Comparison of ENCODE assay signal across 11 cellular contexts in genomic region chr1:222754386-222755139, GRCh38. TPM values are rescaled to one million over a fixed set of nuclear protein-coding genes. Genes with fewer than 3 reads are reported as not detected.
DNase-seq lines count a peak whose midpoint lies in the region; ATAC-seq and TF ChIP-seq lines count a peak whose summit lies in the region.
"Had no signal": no experiment of that assay in that cellular context is flagged by ENCODE, and none has a peak within 500 bp of the region (broad histone marks: within the 10 kb centered on the region; RNA-seq: fewer than 3 reads in every experiment).

No MANE protein-coding gene starts in this region.

- in situ Hi-C loops in gastrocnemius medialis (cut with MboI; ENCODE audit: low sequenced_read_pairs in 4 of 4), result no loop called here

- ATAC-seq in gastrocnemius medialis, result no peak
- ATAC-seq in GM21381 (IDR thresholded peaks at IDR 0.05; ENCODE audit: unreplicated experiment), result no peak
- no peak for ATAC-seq in HG02798 (IDR thresholded peaks at IDR 0.05; ENCODE audit: poor library complexity, unreplicated experiment)

- intact Hi-C loops in ascending aorta (cut with DNase I) (loop anchor here (2.0 to 10.0 kb wide), 3 partner anchors 42 to 1130 kb away; partner anchors contain the start of genes AIDA, BROX and DISP1), gastrocnemius medialis (cut with DNase I; ENCODE audit: low total_unique reads) (no loop called here)

- no peaks in the 10 kb centered on the region for H3K9me3 ChIP-seq in ascending aorta
- no peaks in the 10 kb centered on the region for H3K9me3 ChIP-seq in right atrium auricular region
- H3K9me3 ChIP-seq in gastrocnemius medialis, result no peaks in the 10 kb centered on the region

- no peak for TF ChIP-seq CTCF in ascending aorta (IDR thresholded peaks at IDR 0.05)
- TF ChIP-seq CTCF in right atrium auricular region (IDR thresholded peaks at IDR 0.05), result no peak
- TF ChIP-seq CTCF in gastrocnemius medialis (IDR thresholded peaks at IDR 0.05 in 4 of 5, conservative IDR thresholded peaks at IDR 0.05 in 1 of 5), result no peak

- TF ChIP-seq POLR2A in gastrocnemius medialis (IDR thresholded peaks at IDR 0.05), result no peak

- H3K4me1 ChIP-seq in ascending aorta (peaks cover 0 to 4% of the 10 kb centered on the region in 2 donors), right atrium auricular region (no peaks in the 10 kb centered on the region), gastrocnemius medialis (no peaks in the 10 kb centered on the region)

- H3K4me3 ChIP-seq in ascending aorta (peak overlapping the region in 1 of 2 donors; percentile 28), right atrium auricular region (no peak overlapping the region), gastrocnemius medialis (no peak overlapping the region)
- H3K4me3 ChIP-seq: coronary artery had no signal

- H3K27me3 ChIP-seq in ascending aorta (no peaks in the 10 kb centered on the region), right atrium auricular region (no peaks in the 10 kb centered on the region), gastrocnemius medialis (no peaks in the 10 kb centered on the region)

- H3K27ac ChIP-seq in ascending aorta (peak overlapping the region; percentile 64 to 77), right atrium auricular region (no peak overlapping the region), gastrocnemius medialis (no peak overlapping the region)
- H3K27ac ChIP-seq: coronary artery had no signal

- DNase-seq in GM04503 (ENCODE audit: low read depth), result peak; percentile 90
- DNase-seq in ascending aorta (ENCODE audit: low spot score in 2 of 2), result peak; percentile 53 to 81
- DNase-seq in right atrium auricular region (ENCODE audit: low spot score), result peak; percentile 65
- DNase-seq in gastrocnemius medialis, result peak; percentile 24 to 33
- no peak for DNase-seq in stimulated activated naive CD4-positive, alpha-beta T cell (lab: John Stamatoyannopoulos, UW)
- DNase-seq in stimulated activated CD4-positive, alpha-beta T cell treated with anti-CD3 and anti-CD28 coated beads, Interleukin-12 subunit alpha, Interleukin-12 subunit beta, amount 100 ng/mL, for 4 hours, result no peak
- DNase-seq: activated CD4-positive, CD25-positive, alpha-beta regulatory T cell; NCI-H1417 had no signal

- H3K36me3 ChIP-seq in ascending aorta, result no peaks in the 10 kb centered on the region
- H3K36me3 ChIP-seq in right atrium auricular region, result no peaks in the 10 kb centered on the region
- H3K36me3 ChIP-seq in gastrocnemius medialis, result no peaks in the 10 kb centered on the region

RNA-seq across cellular contexts. Expression of gene FAM177B, which starts 17.6 kb away (rescaled TPM):
- total RNA-seq in ascending aorta (not detected), right atrium auricular region (not detected), gastrocnemius medialis (under 1 TPM in 1 of 4 donors, not detected in 3; 0.39 TPM)

RNA-seq across cellular contexts. Expression of gene BROX, which starts 42.2 kb away (rescaled TPM):
- total RNA-seq in ascending aorta (27.5 TPM), right atrium auricular region (10 to 100 TPM; 24.3 to 37.3 TPM), gastrocnemius medialis (10 to 100 TPM; 40.7 to 80.2 (median 51.4) TPM)

RNA-seq across cellular contexts. Expression of gene AIDA, which starts 42.3 kb away (rescaled TPM):
- total RNA-seq in ascending aorta, result 42.9 TPM
- 10 to 100 TPM; 40.0 to 42.4 TPM for total RNA-seq in right atrium auricular region
- 10 to 100 TPM; 19.6 to 32.8 (median 25.8) TPM for total RNA-seq in gastrocnemius medialis

Comparison
In these comparisons a context has a peak if more than half of its experiments do, and no peak if none do; other contexts are left out.
1. DNase-seq: peak in GM04503 (single experiment), ascending aorta (2 of 2), right atrium auricular region (single experiment) and gastrocnemius medialis (2 of 2); none in stimulated activated naive CD4-positive, alpha-beta T cell (0 of 6) and stimulated activated CD4-positive, alpha-beta T cell treated with anti-CD3 and anti-CD28 coated beads, Interleukin-12 subunit alpha, Interleukin-12 subunit beta, amount 100 ng/mL, for 4 hours (single experiment).
2. H3K27ac ChIP-seq: peak in ascending aorta (2 of 2); none in right atrium auricular region (0 of 2) and gastrocnemius medialis (0 of 4).